In the genomic region with DNA sequence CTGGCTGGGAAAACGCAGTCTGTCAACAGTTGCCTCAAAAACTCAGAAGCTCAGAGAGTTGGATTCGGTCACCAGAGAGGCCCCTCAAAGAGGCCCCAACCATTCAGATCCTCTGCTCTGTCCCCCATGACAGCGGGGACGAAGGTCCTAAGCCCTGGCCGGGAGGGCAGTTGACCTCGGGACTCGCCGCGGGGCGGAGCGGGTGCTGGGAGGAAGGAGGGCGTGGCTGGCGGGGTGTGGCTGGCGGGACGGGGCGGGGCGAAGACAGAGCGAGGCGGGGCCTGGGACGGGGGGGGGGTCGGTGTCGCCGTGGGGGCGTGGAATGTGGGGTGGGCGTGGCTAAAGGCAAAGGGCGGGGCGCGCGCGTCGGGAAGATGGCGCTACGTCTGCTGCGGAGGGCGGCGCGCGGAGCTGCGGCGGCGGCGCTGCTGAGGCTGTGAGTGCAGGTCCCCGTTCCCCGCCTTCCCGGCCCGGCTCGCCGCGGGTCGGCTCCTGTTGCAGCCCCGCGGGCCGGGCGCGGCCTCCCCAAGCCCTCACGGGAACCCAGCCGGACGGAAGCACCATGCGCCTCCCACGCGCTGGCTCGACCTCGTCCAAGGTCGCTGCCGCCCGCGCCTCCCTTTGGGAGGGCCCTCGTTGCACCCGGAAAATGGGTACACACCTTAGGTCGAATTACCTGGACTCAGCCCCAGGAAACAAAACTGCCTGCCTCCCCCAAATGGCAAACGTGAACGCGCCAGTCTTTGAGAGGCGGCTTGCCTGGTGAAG, we compare ENCODE assay signal across 1 cellular context.
TF ChIP-seq lines count a peak whose summit lies in the region.

A gene (plus strand): TSS at position 369 of the 768 bp plus-strand sequence.

TF ChIP-seq in HEK293, 187 proteins besides CTCF, POLR2A, EP300 and RAD21 (continued from another document and continues in another):
- TF ChIP-seq, protein P1, sequence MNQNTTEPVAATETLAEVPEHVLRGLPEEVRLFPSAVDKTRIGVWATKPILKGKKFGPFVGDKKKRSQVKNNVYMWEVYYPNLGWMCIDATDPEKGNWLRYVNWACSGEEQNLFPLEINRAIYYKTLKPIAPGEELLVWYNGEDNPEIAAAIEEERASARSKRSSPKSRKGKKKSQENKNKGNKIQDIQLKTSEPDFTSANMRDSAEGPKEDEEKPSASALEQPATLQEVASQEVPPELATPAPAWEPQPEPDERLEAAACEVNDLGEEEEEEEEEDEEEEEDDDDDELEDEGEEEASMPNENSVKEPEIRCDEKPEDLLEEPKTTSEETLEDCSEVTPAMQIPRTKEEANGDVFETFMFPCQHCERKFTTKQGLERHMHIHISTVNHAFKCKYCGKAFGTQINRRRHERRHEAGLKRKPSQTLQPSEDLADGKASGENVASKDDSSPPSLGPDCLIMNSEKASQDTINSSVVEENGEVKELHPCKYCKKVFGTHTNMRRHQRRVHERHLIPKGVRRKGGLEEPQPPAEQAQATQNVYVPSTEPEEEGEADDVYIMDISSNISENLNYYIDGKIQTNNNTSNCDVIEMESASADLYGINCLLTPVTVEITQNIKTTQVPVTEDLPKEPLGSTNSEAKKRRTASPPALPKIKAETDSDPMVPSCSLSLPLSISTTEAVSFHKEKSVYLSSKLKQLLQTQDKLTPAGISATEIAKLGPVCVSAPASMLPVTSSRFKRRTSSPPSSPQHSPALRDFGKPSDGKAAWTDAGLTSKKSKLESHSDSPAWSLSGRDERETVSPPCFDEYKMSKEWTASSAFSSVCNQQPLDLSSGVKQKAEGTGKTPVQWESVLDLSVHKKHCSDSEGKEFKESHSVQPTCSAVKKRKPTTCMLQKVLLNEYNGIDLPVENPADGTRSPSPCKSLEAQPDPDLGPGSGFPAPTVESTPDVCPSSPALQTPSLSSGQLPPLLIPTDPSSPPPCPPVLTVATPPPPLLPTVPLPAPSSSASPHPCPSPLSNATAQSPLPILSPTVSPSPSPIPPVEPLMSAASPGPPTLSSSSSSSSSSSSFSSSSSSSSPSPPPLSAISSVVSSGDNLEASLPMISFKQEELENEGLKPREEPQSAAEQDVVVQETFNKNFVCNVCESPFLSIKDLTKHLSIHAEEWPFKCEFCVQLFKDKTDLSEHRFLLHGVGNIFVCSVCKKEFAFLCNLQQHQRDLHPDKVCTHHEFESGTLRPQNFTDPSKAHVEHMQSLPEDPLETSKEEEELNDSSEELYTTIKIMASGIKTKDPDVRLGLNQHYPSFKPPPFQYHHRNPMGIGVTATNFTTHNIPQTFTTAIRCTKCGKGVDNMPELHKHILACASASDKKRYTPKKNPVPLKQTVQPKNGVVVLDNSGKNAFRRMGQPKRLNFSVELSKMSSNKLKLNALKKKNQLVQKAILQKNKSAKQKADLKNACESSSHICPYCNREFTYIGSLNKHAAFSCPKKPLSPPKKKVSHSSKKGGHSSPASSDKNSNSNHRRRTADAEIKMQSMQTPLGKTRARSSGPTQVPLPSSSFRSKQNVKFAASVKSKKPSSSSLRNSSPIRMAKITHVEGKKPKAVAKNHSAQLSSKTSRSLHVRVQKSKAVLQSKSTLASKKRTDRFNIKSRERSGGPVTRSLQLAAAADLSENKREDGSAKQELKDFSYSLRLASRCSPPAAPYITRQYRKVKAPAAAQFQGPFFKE (tag by site-specific recombination; IDR thresholded peaks at IDR 0.05; ENCODE audit: borderline replicate concordance) = no peak
- no peak for TF ChIP-seq MZF1 (tag by site-specific recombination; IDR thresholded peaks at IDR 0.05; ENCODE audit: borderline replicate concordance)
- TF ChIP-seq ZNF48 (tag by site-specific recombination; IDR thresholded peaks at IDR 0.05) = no peak
- TF ChIP-seq ZNF629 (tag by site-specific recombination; IDR thresholded peaks at IDR 0.05) = 0 out of 2 replicates have a peak, but pooled peaks have one; percentile 16
- TF ChIP-seq WT1 (tag by site-specific recombination; IDR thresholded peaks at IDR 0.05) = peak; percentile 64
- peak; percentile 49 for TF ChIP-seq KLF1 (tag by site-specific recombination; IDR thresholded peaks at IDR 0.05)
- TF ChIP-seq HOXA7 (CRISPR knock-in tag; IDR thresholded peaks at IDR 0.05; ENCODE audit: borderline replicate concordance) = no peak
- peak; percentile 78; the same call in 1 of the 2 replicates for TF ChIP-seq ZNF501 (tag by site-specific recombination; IDR thresholded peaks at IDR 0.05)
- TF ChIP-seq ZNF394 (tag by site-specific recombination; IDR thresholded peaks at IDR 0.05; ENCODE audit: borderline replicate concordance) = peak; percentile 54; the same call in 1 of the 2 replicates
- peak; percentile 34; the same call in 1 of the 2 replicates for TF ChIP-seq GLIS2 (tag by site-specific recombination; IDR thresholded peaks at IDR 0.05)
- TF ChIP-seq, protein P2, sequence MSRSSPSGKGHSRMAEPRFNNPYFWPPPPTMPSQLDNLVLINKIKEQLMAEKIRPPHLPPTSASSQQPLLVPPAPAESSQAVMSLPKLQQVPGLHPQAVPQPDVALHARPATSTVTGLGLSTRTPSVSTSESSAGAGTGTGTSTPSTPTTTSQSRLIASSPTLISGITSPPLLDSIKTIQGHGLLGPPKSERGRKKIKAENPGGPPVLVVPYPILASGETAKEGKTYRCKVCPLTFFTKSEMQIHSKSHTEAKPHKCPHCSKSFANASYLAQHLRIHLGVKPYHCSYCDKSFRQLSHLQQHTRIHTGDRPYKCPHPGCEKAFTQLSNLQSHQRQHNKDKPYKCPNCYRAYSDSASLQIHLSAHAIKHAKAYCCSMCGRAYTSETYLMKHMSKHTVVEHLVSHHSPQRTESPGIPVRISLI (tag by site-specific recombination; IDR thresholded peaks at IDR 0.05) = no peak
- TF ChIP-seq KLF8 (tag by site-specific recombination; IDR thresholded peaks at IDR 0.05) = peak; percentile 35; the same call in 1 of the 2 replicates
- TF ChIP-seq ZNF426 (tag by site-specific recombination; IDR thresholded peaks at IDR 0.05) = no peak
- TF ChIP-seq, protein P3, sequence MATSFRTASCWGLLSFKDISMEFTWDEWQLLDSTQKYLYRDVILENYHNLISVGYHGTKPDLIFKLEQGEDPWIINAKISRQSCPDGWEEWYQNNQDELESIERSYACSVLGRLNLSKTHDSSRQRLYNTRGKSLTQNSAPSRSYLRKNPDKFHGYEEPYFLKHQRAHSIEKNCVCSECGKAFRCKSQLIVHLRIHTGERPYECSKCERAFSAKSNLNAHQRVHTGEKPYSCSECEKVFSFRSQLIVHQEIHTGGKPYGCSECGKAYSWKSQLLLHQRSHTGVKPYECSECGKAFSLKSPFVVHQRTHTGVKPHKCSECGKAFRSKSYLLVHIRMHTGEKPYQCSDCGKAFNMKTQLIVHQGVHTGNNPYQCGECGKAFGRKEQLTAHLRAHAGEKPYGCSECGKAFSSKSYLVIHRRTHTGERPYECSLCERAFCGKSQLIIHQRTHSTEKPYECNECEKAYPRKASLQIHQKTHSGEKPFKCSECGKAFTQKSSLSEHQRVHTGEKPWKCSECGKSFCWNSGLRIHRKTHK (tag by site-specific recombination; IDR thresholded peaks at IDR 0.05) = no peak
- TF ChIP-seq IKZF3 (tag by site-specific recombination; IDR thresholded peaks at IDR 0.05) = peak; percentile 61
- no peak for TF ChIP-seq ZNF670 (tag by site-specific recombination; IDR thresholded peaks at IDR 0.05; ENCODE audit: low read depth)
- peak; percentile 53; the same call in 1 of the 2 replicates for TF ChIP-seq SP7 (tag by site-specific recombination; IDR thresholded peaks at IDR 0.05)
- TF ChIP-seq, protein P4, sequence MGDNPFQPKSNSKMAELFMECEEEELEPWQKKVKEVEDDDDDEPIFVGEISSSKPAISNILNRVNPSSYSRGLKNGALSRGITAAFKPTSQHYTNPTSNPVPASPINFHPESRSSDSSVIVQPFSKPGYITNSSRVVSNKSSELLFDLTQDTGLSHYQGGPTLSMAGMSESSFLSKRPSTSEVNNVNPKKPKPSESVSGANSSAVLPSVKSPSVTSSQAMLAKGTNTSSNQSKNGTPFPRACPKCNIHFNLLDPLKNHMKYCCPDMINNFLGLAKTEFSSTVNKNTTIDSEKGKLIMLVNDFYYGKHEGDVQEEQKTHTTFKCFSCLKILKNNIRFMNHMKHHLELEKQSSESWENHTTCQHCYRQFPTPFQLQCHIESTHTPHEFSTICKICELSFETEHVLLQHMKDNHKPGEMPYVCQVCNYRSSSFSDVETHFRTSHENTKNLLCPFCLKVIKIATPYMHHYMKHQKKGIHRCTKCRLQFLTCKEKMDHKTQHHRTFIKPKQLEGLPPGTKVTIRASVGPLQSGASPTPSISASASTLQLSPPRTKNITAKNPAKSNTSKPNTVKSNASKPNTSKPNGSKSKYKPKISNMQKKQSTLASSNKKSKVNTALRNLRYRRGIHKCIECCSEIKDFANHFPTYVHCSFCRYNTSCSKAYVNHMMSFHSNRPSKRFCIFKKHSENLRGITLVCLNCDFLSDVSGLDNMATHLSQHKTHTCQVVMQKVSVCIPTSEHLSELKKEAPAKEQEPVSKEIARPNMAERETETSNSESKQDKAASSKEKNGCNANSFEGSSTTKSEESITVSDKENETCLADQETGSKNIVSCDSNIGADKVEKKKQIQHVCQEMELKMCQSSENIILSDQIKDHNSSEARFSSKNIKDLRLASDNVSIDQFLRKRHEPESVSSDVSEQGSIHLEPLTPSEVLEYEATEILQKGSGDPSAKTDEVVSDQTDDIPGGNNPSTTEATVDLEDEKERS (tag by site-specific recombination; IDR thresholded peaks at IDR 0.05) = 0 out of 2 replicates have a peak, but pooled peaks have one; percentile 51
- 0 out of 2 replicates have a peak, but pooled peaks have one; percentile 28 for TF ChIP-seq BCL11A (tag by site-specific recombination; IDR thresholded peaks at IDR 0.05; ENCODE audit: low read depth)
- TF ChIP-seq, protein P5, sequence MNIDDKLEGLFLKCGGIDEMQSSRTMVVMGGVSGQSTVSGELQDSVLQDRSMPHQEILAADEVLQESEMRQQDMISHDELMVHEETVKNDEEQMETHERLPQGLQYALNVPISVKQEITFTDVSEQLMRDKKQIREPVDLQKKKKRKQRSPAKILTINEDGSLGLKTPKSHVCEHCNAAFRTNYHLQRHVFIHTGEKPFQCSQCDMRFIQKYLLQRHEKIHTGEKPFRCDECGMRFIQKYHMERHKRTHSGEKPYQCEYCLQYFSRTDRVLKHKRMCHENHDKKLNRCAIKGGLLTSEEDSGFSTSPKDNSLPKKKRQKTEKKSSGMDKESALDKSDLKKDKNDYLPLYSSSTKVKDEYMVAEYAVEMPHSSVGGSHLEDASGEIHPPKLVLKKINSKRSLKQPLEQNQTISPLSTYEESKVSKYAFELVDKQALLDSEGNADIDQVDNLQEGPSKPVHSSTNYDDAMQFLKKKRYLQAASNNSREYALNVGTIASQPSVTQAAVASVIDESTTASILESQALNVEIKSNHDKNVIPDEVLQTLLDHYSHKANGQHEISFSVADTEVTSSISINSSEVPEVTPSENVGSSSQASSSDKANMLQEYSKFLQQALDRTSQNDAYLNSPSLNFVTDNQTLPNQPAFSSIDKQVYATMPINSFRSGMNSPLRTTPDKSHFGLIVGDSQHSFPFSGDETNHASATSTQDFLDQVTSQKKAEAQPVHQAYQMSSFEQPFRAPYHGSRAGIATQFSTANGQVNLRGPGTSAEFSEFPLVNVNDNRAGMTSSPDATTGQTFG (tag by site-specific recombination; IDR thresholded peaks at IDR 0.05; ENCODE audit: borderline replicate concordance) = no peak
- TF ChIP-seq ZNF184 (tag by site-specific recombination; IDR thresholded peaks at IDR 0.05) = 0 out of 2 replicates have a peak, but pooled peaks have one; percentile 14
- no peak for TF ChIP-seq ZNF776 (tag by site-specific recombination; IDR thresholded peaks at IDR 0.05; ENCODE audit: borderline replicate concordance)
- no peak; the same call in 1 of the 2 replicates for TF ChIP-seq ZFP3 (tag by site-specific recombination; IDR thresholded peaks at IDR 0.05; ENCODE audit: low read depth)
- TF ChIP-seq, protein P6, sequence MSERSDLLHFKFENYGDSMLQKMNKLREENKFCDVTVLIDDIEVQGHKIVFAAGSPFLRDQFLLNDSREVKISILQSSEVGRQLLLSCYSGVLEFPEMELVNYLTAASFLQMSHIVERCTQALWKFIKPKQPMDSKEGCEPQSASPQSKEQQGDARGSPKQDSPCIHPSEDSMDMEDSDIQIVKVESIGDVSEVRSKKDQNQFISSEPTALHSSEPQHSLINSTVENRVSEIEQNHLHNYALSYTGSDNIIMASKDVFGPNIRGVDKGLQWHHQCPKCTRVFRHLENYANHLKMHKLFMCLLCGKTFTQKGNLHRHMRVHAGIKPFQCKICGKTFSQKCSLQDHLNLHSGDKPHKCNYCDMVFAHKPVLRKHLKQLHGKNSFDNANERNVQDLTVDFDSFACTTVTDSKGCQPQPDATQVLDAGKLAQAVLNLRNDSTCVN (tag by site-specific recombination; optimal IDR thresholded peaks at IDR 0.05) = peak; percentile 92
- TF ChIP-seq ZFHX2 (tag by site-specific recombination; conservative IDR thresholded peaks at IDR 0.05) = peak; percentile 85
- TF ChIP-seq ZNF529 (tag by site-specific recombination; IDR thresholded peaks at IDR 0.05; ENCODE audit: insufficient replicate concordance) = no peak
- peak; percentile 81 for TF ChIP-seq BCL11B (tag by site-specific recombination; IDR thresholded peaks at IDR 0.05; ENCODE audit: low read depth)
- TF ChIP-seq ZBTB8A (tag by site-specific recombination; IDR thresholded peaks at IDR 0.05) = peak; percentile 64
- no peak for TF ChIP-seq ZNF266 (tag by site-specific recombination; IDR thresholded peaks at IDR 0.05; ENCODE audit: low read depth)
- TF ChIP-seq, protein P7, sequence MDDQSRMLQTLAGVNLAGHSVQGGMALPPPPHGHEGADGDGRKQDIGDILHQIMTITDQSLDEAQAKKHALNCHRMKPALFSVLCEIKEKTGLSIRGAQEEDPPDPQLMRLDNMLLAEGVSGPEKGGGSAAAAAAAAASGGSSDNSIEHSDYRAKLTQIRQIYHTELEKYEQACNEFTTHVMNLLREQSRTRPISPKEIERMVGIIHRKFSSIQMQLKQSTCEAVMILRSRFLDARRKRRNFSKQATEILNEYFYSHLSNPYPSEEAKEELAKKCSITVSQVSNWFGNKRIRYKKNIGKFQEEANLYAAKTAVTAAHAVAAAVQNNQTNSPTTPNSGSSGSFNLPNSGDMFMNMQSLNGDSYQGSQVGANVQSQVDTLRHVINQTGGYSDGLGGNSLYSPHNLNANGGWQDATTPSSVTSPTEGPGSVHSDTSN (CRISPR knock-in tag; IDR thresholded peaks at IDR 0.05) = 0 out of 2 replicates have a peak, but pooled peaks have one; percentile 71
- no peak for TF ChIP-seq ZNF140 (tag by site-specific recombination; IDR thresholded peaks at IDR 0.05)
- TF ChIP-seq, protein P8, sequence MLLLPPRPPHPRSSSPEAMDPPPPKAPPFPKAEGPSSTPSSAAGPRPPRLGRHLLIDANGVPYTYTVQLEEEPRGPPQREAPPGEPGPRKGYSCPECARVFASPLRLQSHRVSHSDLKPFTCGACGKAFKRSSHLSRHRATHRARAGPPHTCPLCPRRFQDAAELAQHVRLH (tag by site-specific recombination; IDR thresholded peaks at IDR 0.05) = peak; percentile 30; the same call in 1 of the 2 replicates
- TF ChIP-seq, protein P9, sequence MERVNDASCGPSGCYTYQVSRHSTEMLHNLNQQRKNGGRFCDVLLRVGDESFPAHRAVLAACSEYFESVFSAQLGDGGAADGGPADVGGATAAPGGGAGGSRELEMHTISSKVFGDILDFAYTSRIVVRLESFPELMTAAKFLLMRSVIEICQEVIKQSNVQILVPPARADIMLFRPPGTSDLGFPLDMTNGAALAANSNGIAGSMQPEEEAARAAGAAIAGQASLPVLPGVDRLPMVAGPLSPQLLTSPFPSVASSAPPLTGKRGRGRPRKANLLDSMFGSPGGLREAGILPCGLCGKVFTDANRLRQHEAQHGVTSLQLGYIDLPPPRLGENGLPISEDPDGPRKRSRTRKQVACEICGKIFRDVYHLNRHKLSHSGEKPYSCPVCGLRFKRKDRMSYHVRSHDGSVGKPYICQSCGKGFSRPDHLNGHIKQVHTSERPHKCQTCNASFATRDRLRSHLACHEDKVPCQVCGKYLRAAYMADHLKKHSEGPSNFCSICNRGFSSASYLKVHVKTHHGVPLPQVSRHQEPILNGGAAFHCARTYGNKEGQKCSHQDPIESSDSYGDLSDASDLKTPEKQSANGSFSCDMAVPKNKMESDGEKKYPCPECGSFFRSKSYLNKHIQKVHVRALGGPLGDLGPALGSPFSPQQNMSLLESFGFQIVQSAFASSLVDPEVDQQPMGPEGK (tag by site-specific recombination; IDR thresholded peaks at IDR 0.05) = peak; percentile 77
